ENCODE assay signal across 14 cellular contexts in genomic region chr9:127232833-127233549, GRCh38. TPM values are rescaled to one million over a fixed set of nuclear protein-coding genes. Genes with fewer than 3 reads are reported as not detected.
DNase-seq lines count a peak whose midpoint lies in the region; ATAC-seq, FAIRE-seq and TF ChIP-seq lines count a peak whose summit lies in the region.
"Had no signal": no experiment of that assay in that cellular context is flagged by ENCODE, and none has a peak within 500 bp of the region (broad histone marks: within the 10 kb centered on the region; RNA-seq: fewer than 3 reads in every experiment).

No MANE protein-coding gene starts in this region.

- TF ChIP-seq RAD21 in K562 (CRISPR knock-in tag; conservative IDR thresholded peaks at IDR 0.05 in 1 of 2, IDR thresholded peaks at IDR 0.05 in 1 of 2): no peak

- no peak overlapping the region for H2AFZ ChIP-seq in K562 (ENCODE audit: low read depth, low read length)
- no peak overlapping the region for H2AFZ ChIP-seq in parathyroid adenoma

- H4K20me1 ChIP-seq in K562 (replicated peaks; ENCODE audit: control insufficient read depth, insufficient read depth, low read length): no peaks in the 10 kb centered on the region

- DNase-seq in NAMALWA (ENCODE audit: low spot score) (peak; percentile 47), K562 (ENCODE audit: extremely low read depth in 1 of 4, low spot score in 3 of 4) (peak in 3 of 4 experiments; percentile 49 to 81 (median 81)), uterus (no peak), upper lobe of left lung (no peak), HuH-7 (ENCODE audit: low spot score) (no peak), NCI-H1436 treated with DMSO at 0.1 percent for 48 hours (lab: John Stamatoyannopoulos, UW) (no peak), activated gamma-delta T cell (lab: John Stamatoyannopoulos, UW) (no peak)
- DNase-seq: CD4-positive, CD25-positive, alpha-beta regulatory T cell; KBM-7; NCI-H1048; NCI-H524 treated with DMSO at 0.1 percent for 48 hours; SHP77 treated with DMSO at 0.1 percent for 48 hours had no signal

- WGBS in K562 (ENCODE audit: insufficient coverage, low coverage, missing lambda C conversion rate): 3% methylated on average over 4 of the region's 4 CpGs
- 81 to 89% methylated on average over 4 of the region's 4 CpGs for WGBS in upper lobe of left lung, 2 donors

- H3K27ac ChIP-seq in K562 (ENCODE audit: extremely low read depth, low read depth, low read length) (no peak overlapping the region), parathyroid adenoma (peak overlapping the region; percentile 60), uterus (peak overlapping the region; percentile 69 to 83), upper lobe of left lung (no peak overlapping the region)

- TF ChIP-seq CTCF in K562 (IDR thresholded peaks at IDR 0.05 in 2 of 3, conservative IDR thresholded peaks at IDR 0.05 in 1 of 3; ENCODE audit: insufficient read depth in 2 of 3, low read depth in 1 of 3, low read length in 3 of 3) (no peak), parathyroid adenoma (IDR thresholded peaks at IDR 0.05) (no peak), uterus (IDR thresholded peaks at IDR 0.05) (no peak), upper lobe of left lung (IDR thresholded peaks at IDR 0.05) (no peak)

- TF ChIP-seq POLR2A in K562 (conservative IDR thresholded peaks at IDR 0.05) (no peak), uterus (IDR thresholded peaks at IDR 0.05) (no peak), upper lobe of left lung (IDR thresholded peaks at IDR 0.05) (no peak)

- H3K9ac ChIP-seq in K562 (ENCODE audit: insufficient read depth in 1 of 2, low read depth in 2 of 2, low read length in 2 of 2) (no peak overlapping the region), parathyroid adenoma (no peak overlapping the region)

- POLR2A ChIA-PET in K562 (lab: Yijun Ruan, JAX): no interaction called here

- H3K9me1 ChIP-seq in K562 (ENCODE audit: control insufficient read depth, insufficient read depth, low read length): no peaks in the 10 kb centered on the region

- H3K4me3 ChIP-seq in K562 (no peak overlapping the region), parathyroid adenoma (ENCODE audit: low read depth, low read length) (no peak overlapping the region), uterus (no peak overlapping the region), upper lobe of left lung (no peak overlapping the region)
- H3K4me3 ChIP-seq: HAP-1 had no signal

- no peaks in the 10 kb centered on the region for H3K36me3 ChIP-seq in K562 (ENCODE audit: control insufficient read depth, insufficient read depth, low read length)
- H3K36me3 ChIP-seq in parathyroid adenoma (ENCODE audit: control insufficient read depth, insufficient read depth, low read length): no peaks in the 10 kb centered on the region
- no peaks in the 10 kb centered on the region for H3K36me3 ChIP-seq in uterus
- H3K36me3 ChIP-seq in upper lobe of left lung: no peaks in the 10 kb centered on the region
- H3K36me3 ChIP-seq: HAP-1 had no signal

- peak; percentile 35 for FAIRE-seq in K562 (lab: Jason Lieb, UNC)

- in situ Hi-C loops in K562 (cut with MboI): no loop called here

- H3K4me2 ChIP-seq in K562 (ENCODE audit: insufficient read depth, low read length) (no peak overlapping the region), parathyroid adenoma (ENCODE audit: low read length) (peak overlapping the region; percentile 39)

- CTCF ChIA-PET in K562 (lab: Yijun Ruan, JAX; ENCODE audit: low intra/inter-chr PET ratio): no interaction called here

- ATAC-seq in K562 (no peak), upper lobe of left lung (ENCODE audit: low FRiP score in 2 of 2) (no peak)

- no peak for TF ChIP-seq EP300 in K562 (IDR thresholded peaks at IDR 0.05; ENCODE audit: low read length)
- no peak for TF ChIP-seq EP300 in upper lobe of left lung (IDR thresholded peaks at IDR 0.05)

- no TSS peak for BruUV-seq in K562 (replicated peaks; lab: Mats Ljungman, UMichigan)

- no peaks in the 10 kb centered on the region for H3K9me3 ChIP-seq in K562 (replicated peaks; ENCODE audit: control insufficient read depth, insufficient read depth, low read depth, low read length)
- H3K9me3 ChIP-seq in parathyroid adenoma (ENCODE audit: control insufficient read depth, low read length): no peaks in the 10 kb centered on the region
- no peaks in the 10 kb centered on the region for H3K9me3 ChIP-seq in uterus
- no peaks in the 10 kb centered on the region for H3K9me3 ChIP-seq in upper lobe of left lung
- H3K9me3 ChIP-seq: HAP-1 had no signal

- intact Hi-C loops in K562 (cut with micrococcal nuclease) (no loop called here), uterus (cut with DNase I; ENCODE audit: low total_unique reads) (no loop called here)

- H3K27me3 ChIP-seq in K562 (ENCODE audit: control insufficient read depth in 2 of 2, insufficient read depth in 2 of 2, low read length in 2 of 2) (0 out of 5 replicates have a peak, but pooled peaks cover 0 to 6% of the 10 kb centered on the region in 2 experiments), parathyroid adenoma (ENCODE audit: control insufficient read depth, insufficient read depth, low read length) (no peaks in the 10 kb centered on the region), uterus (no peaks in the 10 kb centered on the region), upper lobe of left lung (no peaks in the 10 kb centered on the region)

- H3K79me2 ChIP-seq in K562 (ENCODE audit: control insufficient read depth, insufficient read depth, low read length): no peaks in the 10 kb centered on the region
- H3K79me2 ChIP-seq in parathyroid adenoma: no peaks in the 10 kb centered on the region

- H3K4me1 ChIP-seq in K562 (replicated peaks in 1 of 2; ENCODE audit: control insufficient read depth in 2 of 2, insufficient read depth in 2 of 2, low read length in 2 of 2) (no peaks in the 10 kb centered on the region), parathyroid adenoma (peaks cover 6% of the 10 kb centered on the region), uterus (peaks cover 0 to 11% of the 10 kb centered on the region in 2 donors), upper lobe of left lung (no peaks in the 10 kb centered on the region)

TF ChIP-seq in K562, 482 proteins besides CTCF, POLR2A, EP300 and RAD21 (continues in another document):
- TF ChIP-seq RAD51 (IDR thresholded peaks at IDR 0.05; ENCODE audit: borderline replicate concordance, low read depth) (peak; percentile 80), CBFA2T2 (conservative IDR thresholded peaks at IDR 0.05) (0 out of 2 replicates have a peak, but pooled peaks have one; percentile 16), ZNF232 (CRISPR knock-in tag; IDR thresholded peaks at IDR 0.05) (no peak), RBM25 (IDR thresholded peaks at IDR 0.05; ENCODE audit: low read depth, low read length, severe bottlenecking) (peak; percentile 53), NFYB (IDR thresholded peaks at IDR 0.05; ENCODE audit: extremely low read depth, insufficient read length) (peak; percentile 26), KLF1 (tag; IDR thresholded peaks at IDR 0.05) (no peak), MEF2A (IDR thresholded peaks at IDR 0.05; ENCODE audit: control insufficient read depth, low read depth, low read length) (no peak), ZFPM2 (CRISPR knock-in tag; IDR thresholded peaks at IDR 0.05) (no peak), NR3C1 (CRISPR knock-in tag; IDR thresholded peaks at IDR 0.05) (no peak), TFE3 (CRISPR knock-in tag; IDR thresholded peaks at IDR 0.05) (peak; percentile 24; the same call in 1 of the 2 replicates)
- TF ChIP-seq, protein P1, sequence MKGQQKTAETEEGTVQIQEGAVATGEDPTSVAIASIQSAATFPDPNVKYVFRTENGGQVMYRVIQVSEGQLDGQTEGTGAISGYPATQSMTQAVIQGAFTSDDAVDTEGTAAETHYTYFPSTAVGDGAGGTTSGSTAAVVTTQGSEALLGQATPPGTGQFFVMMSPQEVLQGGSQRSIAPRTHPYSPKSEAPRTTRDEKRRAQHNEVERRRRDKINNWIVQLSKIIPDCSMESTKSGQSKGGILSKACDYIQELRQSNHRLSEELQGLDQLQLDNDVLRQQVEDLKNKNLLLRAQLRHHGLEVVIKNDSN (CRISPR knock-in tag; IDR thresholded peaks at IDR 0.05): peak; percentile 86

RNA-seq across cellular contexts. Expression of gene GARNL3, which starts 31.6 kb away (rescaled TPM):
- total RNA-seq in K562 (2011; cell fraction: chromatin; rRNA removed; ENCODE audit: low replicate concordance): 10.1 and 11.9 TPM in 2 replicates
- 3.4 and 3.5 TPM in 2 replicates for total RNA-seq in K562 (2011; cell fraction: nucleolus; rRNA removed)
- 6.6 TPM in 2 replicates for total RNA-seq in K562 (2011; cell fraction: nucleoplasm; rRNA removed)
- 1.6 and 2.7 TPM in 2 replicates for total RNA-seq in K562 (2014; rRNA removed)
- total RNA-seq in K562 (2014; rRNA removed; fragmentation: Illumina TruSeq; extraction: Trizol): 1.3 and 2.6 TPM in 2 replicates
- 0.87 and 1.8 TPM in 2 replicates for total RNA-seq in K562 (2015; rRNA removed; fragmentation: Illumina TruSeq; extraction: Trizol)
- total RNA-seq in K562 (2021): 1.2 and 2.5 TPM in 2 replicates
- polyA plus RNA-seq in K562 (2011; rRNA removed): 0.97 and 2.7 TPM in 2 replicates
- polyA plus RNA-seq in K562 (2011; cell fraction: cytosol; rRNA removed): 0.40 and 0.75 TPM in 2 replicates
- 2.1 and 10.1 TPM in 2 replicates for polyA plus RNA-seq in K562 (2011; cell fraction: nucleus; rRNA removed)
- 0.94 and 1.5 TPM in 2 replicates for polyA plus RNA-seq in K562 (2012)
- polyA plus RNA-seq in K562 (2014; fragmentation: Illumina TruSeq; extraction: Trizol): 1.5 TPM in 2 replicates
- under 1 TPM; 0.35 to 0.46 TPM for polyA plus RNA-seq in K562 (2014; fragmentation: Nextera tagmentation; extraction: Ambion mirVana)
- 1.7 and 2.0 TPM in 2 replicates for polyA plus RNA-seq in K562 (2014; rRNA removed)
- polyA minus RNA-seq in K562 (2011; rRNA and poly(A)+ RNA removed): 1.1 and 2.5 TPM in 2 replicates
- not detected in 2 replicates for polyA minus RNA-seq in K562 (2011; cell fraction: cytosol; rRNA and poly(A)+ RNA removed)
- 4.9 and 6.9 TPM in 2 replicates for polyA minus RNA-seq in K562 (2011; cell fraction: nucleus; rRNA and poly(A)+ RNA removed)
- 10 to 100 TPM in 3 of 4 donors, 1 to 10 TPM in 1; 9.7 to 79.7 (median 72.0) TPM for total RNA-seq in uterus
- 10 to 100 TPM in 2 of 6 donors, 1 to 10 TPM in 4; 3.1 to 37.7 (median 7.0) TPM for total RNA-seq in upper lobe of left lung

Comparison
In these comparisons a context has a peak if more than half of its experiments do, and no peak if none do; other contexts are left out.
1. DNase-seq: peak in NAMALWA (single experiment) and K562 (3 of 4); none in uterus (0 of 2), upper lobe of left lung (0 of 2), HuH-7 (single experiment), NCI-H1436 treated with DMSO at 0.1 percent for 48 hours (single experiment) and activated gamma-delta T cell (single experiment).
2. H3K27ac ChIP-seq: peak in parathyroid adenoma (single experiment) and uterus (2 of 2); none in K562 (single experiment) and upper lobe of left lung (0 of 4).